ENCODE assay signal across 8 cellular contexts in the genomic region with DNA sequence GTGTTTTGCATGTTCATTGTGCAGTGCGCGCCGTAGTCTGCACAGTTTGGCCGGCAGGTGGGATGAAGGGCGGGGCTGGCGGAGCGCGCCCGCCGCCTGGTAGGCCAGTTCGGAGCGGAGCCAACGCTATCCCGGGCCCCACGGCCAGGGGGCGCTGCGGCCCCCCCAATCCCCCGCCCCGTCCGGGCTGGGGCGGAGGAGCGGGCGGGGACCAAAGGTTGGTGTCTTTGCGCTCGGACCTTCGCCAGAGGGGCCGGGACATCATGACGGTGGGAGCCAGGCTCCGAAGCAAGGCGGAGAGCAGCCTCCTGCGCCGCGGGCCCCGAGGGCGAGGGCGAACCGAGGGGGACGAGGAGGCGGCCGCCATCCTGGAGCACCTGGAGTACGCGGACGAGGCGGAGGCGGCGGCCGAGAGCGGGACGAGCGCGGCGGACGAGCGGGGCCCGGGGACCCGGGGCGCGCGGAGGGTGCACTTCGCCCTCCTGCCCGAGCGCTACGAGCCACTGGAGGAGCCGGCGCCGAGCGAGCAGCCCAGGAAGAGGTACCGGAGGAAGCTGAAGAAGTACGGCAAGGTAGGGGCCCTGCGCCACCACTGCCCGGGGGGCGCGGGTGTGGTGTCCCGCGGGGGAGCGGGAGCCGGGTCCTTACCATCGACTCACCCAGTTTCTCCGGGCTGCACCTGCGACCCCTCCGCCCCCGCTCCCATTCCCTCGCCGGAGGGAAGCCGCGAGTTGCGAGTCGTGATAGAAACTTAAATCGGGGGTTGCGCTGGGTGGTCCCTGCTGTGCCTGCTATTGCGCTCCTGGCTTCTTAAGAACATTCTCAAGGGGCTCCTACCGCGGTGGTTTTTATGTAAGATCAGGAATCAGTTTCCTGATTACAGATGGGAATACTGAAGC. TPM values are rescaled to one million over a fixed set of nuclear protein-coding genes. Genes with fewer than 3 reads are reported as not detected.
A peak's percentile ranks its signal among the peaks of the same experiment; 100 is the strongest.
DNase-seq lines count a peak whose midpoint lies in the region; ATAC-seq, FAIRE-seq and TF ChIP-seq lines count a peak whose summit lies in the region.

A gene with protein sequence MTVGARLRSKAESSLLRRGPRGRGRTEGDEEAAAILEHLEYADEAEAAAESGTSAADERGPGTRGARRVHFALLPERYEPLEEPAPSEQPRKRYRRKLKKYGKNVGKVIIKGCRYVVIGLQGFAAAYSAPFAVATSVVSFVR (plus strand): TSS at position 224 of the 899 bp plus-strand sequence. CDS start 40 bp downstream, at position 264.

- BruUV-seq in Calu3 (replicated peaks; lab: Mats Ljungman, UMichigan) (no TSS peak), Panc1 (replicated peaks; lab: Mats Ljungman, UMichigan) (no TSS peak)

- peak; percentile 94 for DNase-seq in Calu3
- peak; percentile 81 for DNase-seq in HT-29 (ENCODE audit: low spot score)
- DNase-seq in Panc1 (ENCODE audit: low read depth, low spot score): peak; percentile 17
- DNase-seq in activated gamma-delta T cell treated with Interleukin-2 at 50 U/mL for 16 hours: peak; percentile 52
- peak; percentile 66 to 85 for DNase-seq in frontal cortex (ENCODE audit: low spot score in 2 of 2)
- DNase-seq in occipital lobe (lab: John Stamatoyannopoulos, UW): peak; percentile 49
- DNase-seq in superior temporal gyrus (ENCODE audit: extremely low spot score): peak; percentile 34

- peaks cover 8% of the 10 kb centered on the region for H3K36me3 Mint-ChIP-seq in Calu3 (ENCODE audit: insufficient read depth, unreplicated experiment)

- POLR2A ChIA-PET in Panc1 (lab: Charles Lee): no interaction called here

- ATAC-seq in GM21367 (IDR thresholded peaks at IDR 0.05; ENCODE audit: unreplicated experiment): peak; percentile 97
- peak; percentile 97 for ATAC-seq in Panc1

- in situ Hi-C loops in Panc1 (cut with HindIII; ENCODE audit: low pct_unique_long_range_greater_than_20kb, low sequenced_read_pairs): no loop called here

- H3K27me3 ChIP-seq in Panc1 (ENCODE audit: control insufficient read depth, insufficient read depth, low read length): no peaks in the 10 kb centered on the region; the same call in 1 of the 2 replicates

- peak within 1 kb of the TSS; percentile 95 for H3K4me3 Mint-ChIP-seq in Calu3 (ENCODE audit: low read depth, unreplicated experiment)

- H3K27ac ChIP-seq in Panc1 (ENCODE audit: low read length): no peak within 1 kb of the TSS

- no peaks in the 10 kb centered on the region; the same call in 1 of the 2 replicates for H3K36me3 ChIP-seq in Panc1 (ENCODE audit: control insufficient read depth, insufficient read depth, low read length)

- intact Hi-C loops in Calu3 (cut with micrococcal nuclease; ENCODE audit: unreplicated experiment): loop anchor here (2.0 kb wide), 1 partner anchor 42 kb away; no protein-coding TSS in a partner anchor
- intact Hi-C loops in Panc1 (cut with micrococcal nuclease; ENCODE audit: unreplicated experiment): loop anchor here (5.0 kb wide), 1 partner anchor 42 kb away; no protein-coding TSS in a partner anchor

- TF ChIP-seq CTCF in Calu3 (IDR thresholded peaks at IDR 0.05; ENCODE audit: unreplicated experiment) (peak; percentile 99), Panc1 (IDR thresholded peaks at IDR 0.05) (peak; percentile 99)

- CTCF ChIA-PET in Calu3 (lab: Charles Lee): interaction anchor here (1.3 to 1.6 kb wide), 2 partner anchors 43 to 87 kb away, joined by 3 to 8 read pairs; no protein-coding TSS in a partner anchor
- CTCF ChIA-PET in Panc1 (lab: Charles Lee): interaction anchor here (1.4 kb wide), 1 partner anchor 43 kb away, joined by 4 read pairs; no protein-coding TSS in a partner anchor

- H3K27me3 Mint-ChIP-seq in Calu3 (ENCODE audit: unreplicated experiment): no peaks in the 10 kb centered on the region

- no peaks in the 10 kb centered on the region for H3K9me3 ChIP-seq in Panc1 (ENCODE audit: control insufficient read depth, insufficient read depth, low read depth, low read length)

- no peaks in the 10 kb centered on the region; the same call in 1 of the 2 replicates for H3K4me1 ChIP-seq in Panc1 (ENCODE audit: control insufficient read depth, insufficient read depth, low read length)

- FAIRE-seq in frontal cortex (lab: Jason Lieb, UNC): no peak

- peaks cover 9% of the 10 kb centered on the region for H3K4me1 Mint-ChIP-seq in Calu3 (ENCODE audit: low read depth, unreplicated experiment)

- H3K4me3 ChIP-seq in Panc1 (ENCODE audit: low read depth in 2 of 2, low read length in 2 of 2): peak within 1 kb of the TSS; percentile 50 to 55

- H3K9me3 Mint-ChIP-seq in Calu3 (ENCODE audit: low read depth, unreplicated experiment): no peaks in the 10 kb centered on the region

- peak within 1 kb of the TSS; percentile 71 for H3K27ac Mint-ChIP-seq in Calu3 (ENCODE audit: unreplicated experiment)

RNA-seq across cellular contexts. Expression of the gene that starts here (rescaled TPM):
- total RNA-seq in Calu3 (2022): 5.1 and 8.5 TPM in 2 replicates
- total RNA-seq in HT-29 (2014; rRNA removed; shearing (Covaris generic)): 0.28 and 0.60 TPM in 2 replicates
- total RNA-seq in Panc1 (2021; ENCODE audit: unreplicated experiment): 3.9 TPM
- 5.5 TPM for polyA plus RNA-seq in Panc1 (2012; ENCODE audit: insufficient read length)
- 60.7 TPM for total RNA-seq in frontal cortex
- total RNA-seq in occipital lobe: 31.0 TPM

Comparison
In these comparisons a context has a peak if more than half of its experiments do, and no peak if none do; other contexts are left out.
1. Peak in DNase-seq in HT-29; RNA of the gene not detected or under 1 TPM.
2. DNase-seq: peak in every context shown above with its lines; median percentile 94 in Calu3; 81 in HT-29; 76 in frontal cortex; 52 in activated gamma-delta T cell treated with Interleukin-2 at 50 U/mL for 16 hours; 49 in occipital lobe; 34 in superior temporal gyrus; 17 in Panc1.